Comparison of ENCODE assay signal across 1 cellular context in the genomic region with DNA sequence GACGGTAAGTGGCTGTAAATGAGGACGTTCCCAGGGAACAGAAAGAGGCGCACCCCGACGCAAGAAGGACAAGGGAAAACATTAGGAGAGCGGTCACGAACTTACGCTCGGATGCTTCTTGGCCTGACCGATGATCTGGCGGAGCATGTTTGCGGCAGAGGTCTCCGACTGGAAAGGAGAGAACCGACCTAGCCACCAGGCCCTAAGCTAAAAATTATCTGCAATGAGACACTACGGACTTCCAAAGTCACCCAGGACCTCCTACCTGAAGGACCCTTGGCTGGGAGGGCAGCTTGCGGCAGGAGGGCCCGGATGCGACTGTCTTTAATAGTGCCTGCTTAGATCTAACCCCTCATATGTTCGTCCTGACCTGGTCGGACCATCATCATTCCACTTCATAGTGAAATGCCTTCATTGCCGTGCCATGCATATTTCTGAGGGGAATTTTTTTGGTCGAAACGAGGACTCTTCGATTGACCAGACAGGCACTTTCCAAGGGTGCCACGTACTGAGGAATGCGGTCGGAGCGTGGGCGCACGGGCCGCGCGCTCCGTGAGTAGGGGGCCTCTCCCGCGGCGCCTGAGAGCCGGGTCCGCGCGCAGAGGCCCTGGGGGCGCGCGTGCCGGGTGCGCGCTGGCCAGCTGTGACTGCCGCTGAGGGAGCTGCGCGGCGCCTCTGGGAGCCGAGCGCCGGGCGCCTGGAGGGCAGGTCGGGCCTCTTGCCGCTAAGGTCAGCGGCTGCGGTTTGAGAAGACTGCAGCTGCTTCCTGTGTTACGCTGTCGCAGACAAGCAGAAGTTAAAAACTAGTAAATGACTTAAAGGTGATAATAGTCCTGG.
TF ChIP-seq lines count a peak whose summit lies in the region.

No MANE protein-coding gene starts in this region.

TF ChIP-seq in K562, 482 proteins besides CTCF, POLR2A, EP300 and RAD21 (continued from another document and continues in another):
- TF ChIP-seq, protein P1, sequence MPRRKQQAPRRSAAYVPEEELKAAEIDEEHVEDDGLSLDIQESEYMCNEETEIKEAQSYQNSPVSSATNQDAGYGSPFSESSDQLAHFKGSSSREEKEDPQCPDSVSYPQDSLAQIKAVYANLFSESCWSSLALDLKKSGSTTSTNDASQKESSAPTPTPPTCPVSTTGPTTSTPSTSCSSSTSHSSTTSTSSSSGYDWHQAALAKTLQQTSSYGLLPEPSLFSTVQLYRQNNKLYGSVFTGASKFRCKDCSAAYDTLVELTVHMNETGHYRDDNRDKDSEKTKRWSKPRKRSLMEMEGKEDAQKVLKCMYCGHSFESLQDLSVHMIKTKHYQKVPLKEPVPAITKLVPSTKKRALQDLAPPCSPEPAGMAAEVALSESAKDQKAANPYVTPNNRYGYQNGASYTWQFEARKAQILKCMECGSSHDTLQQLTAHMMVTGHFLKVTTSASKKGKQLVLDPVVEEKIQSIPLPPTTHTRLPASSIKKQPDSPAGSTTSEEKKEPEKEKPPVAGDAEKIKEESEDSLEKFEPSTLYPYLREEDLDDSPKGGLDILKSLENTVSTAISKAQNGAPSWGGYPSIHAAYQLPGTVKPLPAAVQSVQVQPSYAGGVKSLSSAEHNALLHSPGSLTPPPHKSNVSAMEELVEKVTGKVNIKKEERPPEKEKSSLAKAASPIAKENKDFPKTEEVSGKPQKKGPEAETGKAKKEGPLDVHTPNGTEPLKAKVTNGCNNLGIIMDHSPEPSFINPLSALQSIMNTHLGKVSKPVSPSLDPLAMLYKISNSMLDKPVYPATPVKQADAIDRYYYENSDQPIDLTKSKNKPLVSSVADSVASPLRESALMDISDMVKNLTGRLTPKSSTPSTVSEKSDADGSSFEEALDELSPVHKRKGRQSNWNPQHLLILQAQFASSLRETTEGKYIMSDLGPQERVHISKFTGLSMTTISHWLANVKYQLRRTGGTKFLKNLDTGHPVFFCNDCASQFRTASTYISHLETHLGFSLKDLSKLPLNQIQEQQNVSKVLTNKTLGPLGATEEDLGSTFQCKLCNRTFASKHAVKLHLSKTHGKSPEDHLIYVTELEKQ (CRISPR knock-in tag; IDR thresholded peaks at IDR 0.05) = no peak
- no peak for TF ChIP-seq EWSR1 (IDR thresholded peaks at IDR 0.05; ENCODE audit: borderline replicate concordance, low read depth, partially characterized antibody)
- no peak for TF ChIP-seq NFATC3 (IDR thresholded peaks at IDR 0.05)
- no peak for TF ChIP-seq IRF2 (CRISPR knock-in tag; IDR thresholded peaks at IDR 0.05)
- TF ChIP-seq, protein P2, sequence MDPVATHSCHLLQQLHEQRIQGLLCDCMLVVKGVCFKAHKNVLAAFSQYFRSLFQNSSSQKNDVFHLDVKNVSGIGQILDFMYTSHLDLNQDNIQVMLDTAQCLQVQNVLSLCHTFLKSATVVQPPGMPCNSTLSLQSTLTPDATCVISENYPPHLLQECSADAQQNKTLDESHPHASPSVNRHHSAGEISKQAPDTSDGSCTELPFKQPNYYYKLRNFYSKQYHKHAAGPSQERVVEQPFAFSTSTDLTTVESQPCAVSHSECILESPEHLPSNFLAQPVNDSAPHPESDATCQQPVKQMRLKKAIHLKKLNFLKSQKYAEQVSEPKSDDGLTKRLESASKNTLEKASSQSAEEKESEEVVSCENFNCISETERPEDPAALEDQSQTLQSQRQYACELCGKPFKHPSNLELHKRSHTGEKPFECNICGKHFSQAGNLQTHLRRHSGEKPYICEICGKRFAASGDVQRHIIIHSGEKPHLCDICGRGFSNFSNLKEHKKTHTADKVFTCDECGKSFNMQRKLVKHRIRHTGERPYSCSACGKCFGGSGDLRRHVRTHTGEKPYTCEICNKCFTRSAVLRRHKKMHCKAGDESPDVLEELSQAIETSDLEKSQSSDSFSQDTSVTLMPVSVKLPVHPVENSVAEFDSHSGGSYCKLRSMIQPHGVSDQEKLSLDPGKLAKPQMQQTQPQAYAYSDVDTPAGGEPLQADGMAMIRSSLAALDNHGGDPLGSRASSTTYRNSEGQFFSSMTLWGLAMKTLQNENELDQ (CRISPR knock-in tag; IDR thresholded peaks at IDR 0.05; ENCODE audit: borderline replicate concordance) = no peak; the same call in 1 of the 2 replicates
- peak; percentile 69 for TF ChIP-seq RNF2 (IDR thresholded peaks at IDR 0.05)
- TF ChIP-seq PTBP1 (IDR thresholded peaks at IDR 0.05; ENCODE audit: low read depth, low read length) = no peak
- TF ChIP-seq, protein P3, sequence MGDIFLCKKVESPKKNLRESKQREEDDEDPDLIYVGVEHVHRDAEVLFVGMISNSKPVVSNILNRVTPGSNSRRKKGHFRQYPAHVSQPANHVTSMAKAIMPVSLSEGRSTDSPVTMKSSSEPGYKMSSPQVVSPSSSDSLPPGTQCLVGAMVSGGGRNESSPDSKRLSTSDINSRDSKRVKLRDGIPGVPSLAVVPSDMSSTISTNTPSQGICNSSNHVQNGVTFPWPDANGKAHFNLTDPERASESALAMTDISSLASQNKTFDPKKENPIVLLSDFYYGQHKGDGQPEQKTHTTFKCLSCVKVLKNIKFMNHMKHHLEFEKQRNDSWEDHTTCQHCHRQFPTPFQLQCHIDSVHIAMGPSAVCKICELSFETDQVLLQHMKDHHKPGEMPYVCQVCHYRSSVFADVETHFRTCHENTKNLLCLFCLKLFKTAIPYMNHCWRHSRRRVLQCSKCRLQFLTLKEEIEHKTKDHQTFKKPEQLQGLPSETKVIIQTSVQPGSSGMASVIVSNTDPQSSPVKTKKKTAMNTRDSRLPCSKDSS (IDR thresholded peaks at IDR 0.05; ENCODE audit: low read depth, partially characterized antibody) = no peak
- no peak for TF ChIP-seq HNRNPL (IDR thresholded peaks at IDR 0.05; ENCODE audit: low read depth, low read length)
- TF ChIP-seq ARID1B (IDR thresholded peaks at IDR 0.05) = peak; percentile 57
- no peak for TF ChIP-seq HNRNPH1 (optimal IDR thresholded peaks at IDR 0.05; ENCODE audit: low read depth, low read length)
- no peak for TF ChIP-seq NR4A1 (CRISPR knock-in tag; IDR thresholded peaks at IDR 0.05)
- peak; percentile 75 for TF ChIP-seq NR4A1 (tag; IDR thresholded peaks at IDR 0.05)
- peak; percentile 70 for TF ChIP-seq CBFA2T2 (conservative IDR thresholded peaks at IDR 0.05)
- TF ChIP-seq, protein P4, sequence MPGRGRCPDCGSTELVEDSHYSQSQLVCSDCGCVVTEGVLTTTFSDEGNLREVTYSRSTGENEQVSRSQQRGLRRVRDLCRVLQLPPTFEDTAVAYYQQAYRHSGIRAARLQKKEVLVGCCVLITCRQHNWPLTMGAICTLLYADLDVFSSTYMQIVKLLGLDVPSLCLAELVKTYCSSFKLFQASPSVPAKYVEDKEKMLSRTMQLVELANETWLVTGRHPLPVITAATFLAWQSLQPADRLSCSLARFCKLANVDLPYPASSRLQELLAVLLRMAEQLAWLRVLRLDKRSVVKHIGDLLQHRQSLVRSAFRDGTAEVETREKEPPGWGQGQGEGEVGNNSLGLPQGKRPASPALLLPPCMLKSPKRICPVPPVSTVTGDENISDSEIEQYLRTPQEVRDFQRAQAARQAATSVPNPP (IDR thresholded peaks at IDR 0.05; ENCODE audit: borderline replicate concordance, insufficient read depth, insufficient read length) = no peak
- TF ChIP-seq L3MBTL2 (IDR thresholded peaks at IDR 0.05) = peak; percentile 66
- TF ChIP-seq CHD4 (IDR thresholded peaks at IDR 0.05; ENCODE audit: insufficient read depth, insufficient replicate concordance, low read depth, low read length, poor library complexity, severe bottlenecking) = no peak
- TF ChIP-seq, protein P5, sequence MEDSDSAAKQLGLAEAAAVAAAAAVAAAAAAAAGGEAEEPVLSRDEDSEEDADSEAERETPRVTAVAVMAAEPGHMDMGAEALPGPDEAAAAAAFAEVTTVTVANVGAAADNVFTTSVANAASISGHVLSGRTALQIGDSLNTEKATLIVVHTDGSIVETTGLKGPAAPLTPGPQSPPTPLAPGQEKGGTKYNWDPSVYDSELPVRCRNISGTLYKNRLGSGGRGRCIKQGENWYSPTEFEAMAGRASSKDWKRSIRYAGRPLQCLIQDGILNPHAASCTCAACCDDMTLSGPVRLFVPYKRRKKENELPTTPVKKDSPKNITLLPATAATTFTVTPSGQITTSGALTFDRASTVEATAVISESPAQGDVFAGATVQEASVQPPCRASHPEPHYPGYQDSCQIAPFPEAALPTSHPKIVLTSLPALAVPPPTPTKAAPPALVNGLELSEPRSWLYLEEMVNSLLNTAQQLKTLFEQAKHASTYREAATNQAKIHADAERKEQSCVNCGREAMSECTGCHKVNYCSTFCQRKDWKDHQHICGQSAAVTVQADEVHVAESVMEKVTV (CRISPR knock-in tag; IDR thresholded peaks at IDR 0.05) = no peak
- TF ChIP-seq TCFL5 (CRISPR knock-in tag; conservative IDR thresholded peaks at IDR 0.05) = no peak
- TF ChIP-seq ZNF695 (CRISPR knock-in tag; IDR thresholded peaks at IDR 0.05) = no peak
- no peak for TF ChIP-seq RBM39 (optimal IDR thresholded peaks at IDR 0.05; ENCODE audit: low read depth, low read length)
- TF ChIP-seq, protein P6, sequence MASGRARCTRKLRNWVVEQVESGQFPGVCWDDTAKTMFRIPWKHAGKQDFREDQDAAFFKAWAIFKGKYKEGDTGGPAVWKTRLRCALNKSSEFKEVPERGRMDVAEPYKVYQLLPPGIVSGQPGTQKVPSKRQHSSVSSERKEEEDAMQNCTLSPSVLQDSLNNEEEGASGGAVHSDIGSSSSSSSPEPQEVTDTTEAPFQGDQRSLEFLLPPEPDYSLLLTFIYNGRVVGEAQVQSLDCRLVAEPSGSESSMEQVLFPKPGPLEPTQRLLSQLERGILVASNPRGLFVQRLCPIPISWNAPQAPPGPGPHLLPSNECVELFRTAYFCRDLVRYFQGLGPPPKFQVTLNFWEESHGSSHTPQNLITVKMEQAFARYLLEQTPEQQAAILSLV (tag; IDR thresholded peaks at IDR 0.05) = no peak
- peak in 1 of 2 experiments; percentile 77; a peak in 2 of 4 replicates for TF ChIP-seq TBL1XR1 (IDR thresholded peaks at IDR 0.05; ENCODE audit: low read length in 2 of 2)
- TF ChIP-seq POLR2AphosphoS2 (IDR thresholded peaks at IDR 0.05; ENCODE audit: low read length) = peak; percentile 93
- no peak for TF ChIP-seq PCBP1 (IDR thresholded peaks at IDR 0.05; ENCODE audit: low read depth, low read length, poor library complexity, severe bottlenecking)
- TF ChIP-seq, protein P7, sequence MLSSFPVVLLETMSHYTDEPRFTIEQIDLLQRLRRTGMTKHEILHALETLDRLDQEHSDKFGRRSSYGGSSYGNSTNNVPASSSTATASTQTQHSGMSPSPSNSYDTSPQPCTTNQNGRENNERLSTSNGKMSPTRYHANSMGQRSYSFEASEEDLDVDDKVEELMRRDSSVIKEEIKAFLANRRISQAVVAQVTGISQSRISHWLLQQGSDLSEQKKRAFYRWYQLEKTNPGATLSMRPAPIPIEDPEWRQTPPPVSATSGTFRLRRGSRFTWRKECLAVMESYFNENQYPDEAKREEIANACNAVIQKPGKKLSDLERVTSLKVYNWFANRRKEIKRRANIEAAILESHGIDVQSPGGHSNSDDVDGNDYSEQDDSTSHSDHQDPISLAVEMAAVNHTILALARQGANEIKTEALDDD (IDR thresholded peaks at IDR 0.05) = peak; percentile 47; the same call in 1 of the 2 replicates
- TF ChIP-seq BMI1 (IDR thresholded peaks at IDR 0.05; ENCODE audit: low read length) = no peak
- no peak for TF ChIP-seq ZNF23 (CRISPR knock-in tag; IDR thresholded peaks at IDR 0.05)
- peak; percentile 94 for TF ChIP-seq TAF7 (tag; IDR thresholded peaks at IDR 0.05)
- no peak for TF ChIP-seq MEF2D (tag; conservative IDR thresholded peaks at IDR 0.05; ENCODE audit: low read depth)
- TF ChIP-seq GABPA (tag; conservative IDR thresholded peaks at IDR 0.05; ENCODE audit: low read depth) = peak; percentile 64; the same call in 1 of the 2 replicates
- TF ChIP-seq, protein P8, sequence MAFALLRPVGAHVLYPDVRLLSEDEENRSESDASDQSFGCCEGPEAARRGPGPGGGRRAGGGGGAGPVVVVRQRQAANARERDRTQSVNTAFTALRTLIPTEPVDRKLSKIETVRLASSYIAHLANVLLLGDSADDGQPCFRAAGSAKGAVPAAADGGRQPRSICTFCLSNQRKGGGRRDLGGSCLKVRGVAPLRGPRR (CRISPR knock-in tag; IDR thresholded peaks at IDR 0.05) = no peak
- TF ChIP-seq XRCC4 (IDR thresholded peaks at IDR 0.05; ENCODE audit: extremely low read depth, insufficient read depth, insufficient read length) = no peak
- TF ChIP-seq ZC3H11A (IDR thresholded peaks at IDR 0.05; ENCODE audit: low read depth, low read length) = no peak
- peak in 1 of 2 experiments; percentile 66; a peak in 1 of 4 replicates for TF ChIP-seq CSDE1 (IDR thresholded peaks at IDR 0.05)
- no peak for TF ChIP-seq ZNF583 (CRISPR knock-in tag; IDR thresholded peaks at IDR 0.05)
- TF ChIP-seq BRD9 (IDR thresholded peaks at IDR 0.05; ENCODE audit: low read depth, partially characterized antibody) = peak; percentile 14
- no peak for TF ChIP-seq TCF7L2 (IDR thresholded peaks at IDR 0.05; ENCODE audit: low read depth, low read length)
- no peak for TF ChIP-seq ZNF780A (CRISPR knock-in tag; IDR thresholded peaks at IDR 0.05)
- TF ChIP-seq MAFK (IDR thresholded peaks at IDR 0.05; ENCODE audit: low read length) = peak; percentile 20; the same call in 1 of the 2 replicates
- no peak for TF ChIP-seq PCBP2 (IDR thresholded peaks at IDR 0.05; ENCODE audit: low read depth, low read length, poor library complexity, severe bottlenecking)
- peak; percentile 92 for TF ChIP-seq ZNF197 (CRISPR knock-in tag; IDR thresholded peaks at IDR 0.05; ENCODE audit: low read depth)
- TF ChIP-seq ESRRA (IDR thresholded peaks at IDR 0.05; ENCODE audit: borderline replicate concordance, low read depth) = peak; percentile 94
- no peak for TF ChIP-seq ZKSCAN3 (CRISPR knock-in tag; IDR thresholded peaks at IDR 0.05)
- TF ChIP-seq TEAD4 (IDR thresholded peaks at IDR 0.05; ENCODE audit: low read length) = peak; percentile 88
- TF ChIP-seq TEAD4 (CRISPR knock-in tag; IDR thresholded peaks at IDR 0.05; ENCODE audit: borderline replicate concordance) = no peak
- no peak for TF ChIP-seq STAT5B (CRISPR knock-in tag; IDR thresholded peaks at IDR 0.05)
- TF ChIP-seq ARNT (IDR thresholded peaks at IDR 0.05) = peak in 1 of 2 experiments; percentile 46; a peak in 1 of 4 replicates
- peak; percentile 76 for TF ChIP-seq FOXJ2 (tag; IDR thresholded peaks at IDR 0.05)
- no peak for TF ChIP-seq ZC3H4 (CRISPR knock-in tag; IDR thresholded peaks at IDR 0.05; ENCODE audit: borderline replicate concordance)
- TF ChIP-seq, protein P9, sequence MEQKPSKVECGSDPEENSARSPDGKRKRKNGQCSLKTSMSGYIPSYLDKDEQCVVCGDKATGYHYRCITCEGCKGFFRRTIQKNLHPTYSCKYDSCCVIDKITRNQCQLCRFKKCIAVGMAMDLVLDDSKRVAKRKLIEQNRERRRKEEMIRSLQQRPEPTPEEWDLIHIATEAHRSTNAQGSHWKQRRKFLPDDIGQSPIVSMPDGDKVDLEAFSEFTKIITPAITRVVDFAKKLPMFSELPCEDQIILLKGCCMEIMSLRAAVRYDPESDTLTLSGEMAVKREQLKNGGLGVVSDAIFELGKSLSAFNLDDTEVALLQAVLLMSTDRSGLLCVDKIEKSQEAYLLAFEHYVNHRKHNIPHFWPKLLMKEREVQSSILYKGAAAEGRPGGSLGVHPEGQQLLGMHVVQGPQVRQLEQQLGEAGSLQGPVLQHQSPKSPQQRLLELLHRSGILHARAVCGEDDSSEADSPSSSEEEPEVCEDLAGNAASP (IDR thresholded peaks at IDR 0.05) = no peak
- no peak for TF ChIP-seq ZNF699 (CRISPR knock-in tag; IDR thresholded peaks at IDR 0.05; ENCODE audit: insufficient replicate concordance)
- TF ChIP-seq, protein P10, sequence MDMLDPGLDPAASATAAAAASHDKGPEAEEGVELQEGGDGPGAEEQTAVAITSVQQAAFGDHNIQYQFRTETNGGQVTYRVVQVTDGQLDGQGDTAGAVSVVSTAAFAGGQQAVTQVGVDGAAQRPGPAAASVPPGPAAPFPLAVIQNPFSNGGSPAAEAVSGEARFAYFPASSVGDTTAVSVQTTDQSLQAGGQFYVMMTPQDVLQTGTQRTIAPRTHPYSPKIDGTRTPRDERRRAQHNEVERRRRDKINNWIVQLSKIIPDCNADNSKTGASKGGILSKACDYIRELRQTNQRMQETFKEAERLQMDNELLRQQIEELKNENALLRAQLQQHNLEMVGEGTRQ (CRISPR knock-in tag; IDR thresholded peaks at IDR 0.05) = no peak
